Comparison of ENCODE assay signal across 1 cellular context in genomic region chr17:79114455-79115301, GRCh38.
TF ChIP-seq lines count a peak whose summit lies in the region.

No MANE protein-coding gene starts in this region.

TF ChIP-seq in HEK293, 187 proteins besides CTCF, POLR2A, EP300 and RAD21 (continued from another document):
- TF ChIP-seq ZNF768 (tag by site-specific recombination; IDR thresholded peaks at IDR 0.05) (no peak), ZNF555 (tag by site-specific recombination; conservative IDR thresholded peaks at IDR 0.05) (no peak), ZNF138 (tag by site-specific recombination; IDR thresholded peaks at IDR 0.05; ENCODE audit: borderline replicate concordance) (no peak), ZNF658 (tag by site-specific recombination; IDR thresholded peaks at IDR 0.05) (no peak), ZNF530 (tag by site-specific recombination; IDR thresholded peaks at IDR 0.05; ENCODE audit: low read depth) (no peak), ZNF521 (tag by site-specific recombination; IDR thresholded peaks at IDR 0.05) (no peak), ZNF529 (tag by site-specific recombination; IDR thresholded peaks at IDR 0.05; ENCODE audit: insufficient replicate concordance) (no peak), ZBTB17 (tag by site-specific recombination; IDR thresholded peaks at IDR 0.05) (peak; percentile 84), ZNF174 (tag by site-specific recombination; IDR thresholded peaks at IDR 0.05) (no peak), ZNF324 (tag by site-specific recombination; IDR thresholded peaks at IDR 0.05) (no peak), ZNF23 (tag by site-specific recombination; IDR thresholded peaks at IDR 0.05; ENCODE audit: borderline replicate concordance) (no peak), REPIN1 (tag by site-specific recombination; IDR thresholded peaks at IDR 0.05; ENCODE audit: low read depth) (no peak), ZNF610 (tag by site-specific recombination; IDR thresholded peaks at IDR 0.05; ENCODE audit: borderline replicate concordance) (no peak), MEIS1 (CRISPR knock-in tag; IDR thresholded peaks at IDR 0.05; ENCODE audit: borderline replicate concordance) (no peak), ELK4 (IDR thresholded peaks at IDR 0.05; ENCODE audit: borderline replicate concordance, low read depth, low read length) (no peak), ZBTB49 (tag by site-specific recombination; IDR thresholded peaks at IDR 0.05; ENCODE audit: low read depth) (no peak), YY2 (tag by site-specific recombination; IDR thresholded peaks at IDR 0.05) (no peak), ZNF664 (tag by site-specific recombination; IDR thresholded peaks at IDR 0.05) (no peak), IKZF3 (tag by site-specific recombination; IDR thresholded peaks at IDR 0.05) (peak; percentile 56; the same call in 1 of the 2 replicates), ZNF792 (tag by site-specific recombination; IDR thresholded peaks at IDR 0.05) (no peak), ZBTB7A (tag by site-specific recombination; IDR thresholded peaks at IDR 0.05; ENCODE audit: low read depth) (no peak), ZNF621 (tag by site-specific recombination; IDR thresholded peaks at IDR 0.05) (no peak), ZNF558 (tag by site-specific recombination; IDR thresholded peaks at IDR 0.05) (no peak), ZNF701 (tag by site-specific recombination; IDR thresholded peaks at IDR 0.05) (no peak), ZNF16 (tag by site-specific recombination; IDR thresholded peaks at IDR 0.05; ENCODE audit: low read depth) (no peak), ZNF112 (tag by site-specific recombination; IDR thresholded peaks at IDR 0.05) (no peak), OSR2 (tag by site-specific recombination; IDR thresholded peaks at IDR 0.05) (peak; percentile 83), ZEB2 (tag by site-specific recombination; IDR thresholded peaks at IDR 0.05) (peak; percentile 93), FEZF1 (tag by site-specific recombination; IDR thresholded peaks at IDR 0.05) (peak; percentile 59; the same call in 1 of the 2 replicates), ZNF623 (tag by site-specific recombination; IDR thresholded peaks at IDR 0.05) (no peak), ZNF211 (tag by site-specific recombination; IDR thresholded peaks at IDR 0.05; ENCODE audit: low read depth) (no peak), ZNF292 (tag by site-specific recombination; IDR thresholded peaks at IDR 0.05; ENCODE audit: borderline replicate concordance, low read depth) (no peak), ZNF274 (IDR thresholded peaks at IDR 0.05; ENCODE audit: low read length) (no peak), ZNF274 (tag by site-specific recombination; IDR thresholded peaks at IDR 0.05; ENCODE audit: borderline replicate concordance) (no peak), ZNF585B (tag by site-specific recombination; IDR thresholded peaks at IDR 0.05) (no peak), ZNF423 (tag by site-specific recombination; IDR thresholded peaks at IDR 0.05) (peak; percentile 82), WT1 (tag by site-specific recombination; IDR thresholded peaks at IDR 0.05) (peak; percentile 86), ZNF266 (tag by site-specific recombination; IDR thresholded peaks at IDR 0.05; ENCODE audit: low read depth) (no peak), KLF16 (tag by site-specific recombination; IDR thresholded peaks at IDR 0.05) (no peak), ZFP41 (tag by site-specific recombination; IDR thresholded peaks at IDR 0.05; ENCODE audit: borderline replicate concordance) (no peak), SETDB1 (IDR thresholded peaks at IDR 0.05; ENCODE audit: insufficient read length, low read length) (no peak), ZNF133 (tag by site-specific recombination; IDR thresholded peaks at IDR 0.05) (no peak), ZNF639 (tag by site-specific recombination; IDR thresholded peaks at IDR 0.05) (no peak), ZBTB48 (tag by site-specific recombination; IDR thresholded peaks at IDR 0.05) (peak; percentile 41; the same call in 1 of the 2 replicates), ZFHX2 (tag by site-specific recombination; conservative IDR thresholded peaks at IDR 0.05) (peak; percentile 59), ZNF24 (tag by site-specific recombination; IDR thresholded peaks at IDR 0.05) (0 out of 2 replicates have a peak, but pooled peaks have one; percentile 72), ZNF501 (tag by site-specific recombination; IDR thresholded peaks at IDR 0.05) (no peak)
- TF ChIP-seq, protein P1, sequence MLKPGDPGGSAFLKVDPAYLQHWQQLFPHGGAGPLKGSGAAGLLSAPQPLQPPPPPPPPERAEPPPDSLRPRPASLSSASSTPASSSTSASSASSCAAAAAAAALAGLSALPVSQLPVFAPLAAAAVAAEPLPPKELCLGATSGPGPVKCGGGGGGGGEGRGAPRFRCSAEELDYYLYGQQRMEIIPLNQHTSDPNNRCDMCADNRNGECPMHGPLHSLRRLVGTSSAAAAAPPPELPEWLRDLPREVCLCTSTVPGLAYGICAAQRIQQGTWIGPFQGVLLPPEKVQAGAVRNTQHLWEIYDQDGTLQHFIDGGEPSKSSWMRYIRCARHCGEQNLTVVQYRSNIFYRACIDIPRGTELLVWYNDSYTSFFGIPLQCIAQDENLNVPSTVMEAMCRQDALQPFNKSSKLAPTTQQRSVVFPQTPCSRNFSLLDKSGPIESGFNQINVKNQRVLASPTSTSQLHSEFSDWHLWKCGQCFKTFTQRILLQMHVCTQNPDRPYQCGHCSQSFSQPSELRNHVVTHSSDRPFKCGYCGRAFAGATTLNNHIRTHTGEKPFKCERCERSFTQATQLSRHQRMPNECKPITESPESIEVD (tag by site-specific recombination; IDR thresholded peaks at IDR 0.05): no peak
- TF ChIP-seq, protein P2, sequence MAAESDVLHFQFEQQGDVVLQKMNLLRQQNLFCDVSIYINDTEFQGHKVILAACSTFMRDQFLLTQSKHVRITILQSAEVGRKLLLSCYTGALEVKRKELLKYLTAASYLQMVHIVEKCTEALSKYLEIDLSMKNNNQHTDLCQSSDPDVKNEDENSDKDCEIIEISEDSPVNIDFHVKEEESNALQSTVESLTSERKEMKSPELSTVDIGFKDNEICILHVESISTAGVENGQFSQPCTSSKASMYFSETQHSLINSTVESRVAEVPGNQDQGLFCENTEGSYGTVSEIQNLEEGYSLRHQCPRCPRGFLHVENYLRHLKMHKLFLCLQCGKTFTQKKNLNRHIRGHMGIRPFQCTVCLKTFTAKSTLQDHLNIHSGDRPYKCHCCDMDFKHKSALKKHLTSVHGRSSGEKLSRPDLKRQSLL (tag by site-specific recombination; IDR thresholded peaks at IDR 0.05): no peak
- TF ChIP-seq, protein P3, sequence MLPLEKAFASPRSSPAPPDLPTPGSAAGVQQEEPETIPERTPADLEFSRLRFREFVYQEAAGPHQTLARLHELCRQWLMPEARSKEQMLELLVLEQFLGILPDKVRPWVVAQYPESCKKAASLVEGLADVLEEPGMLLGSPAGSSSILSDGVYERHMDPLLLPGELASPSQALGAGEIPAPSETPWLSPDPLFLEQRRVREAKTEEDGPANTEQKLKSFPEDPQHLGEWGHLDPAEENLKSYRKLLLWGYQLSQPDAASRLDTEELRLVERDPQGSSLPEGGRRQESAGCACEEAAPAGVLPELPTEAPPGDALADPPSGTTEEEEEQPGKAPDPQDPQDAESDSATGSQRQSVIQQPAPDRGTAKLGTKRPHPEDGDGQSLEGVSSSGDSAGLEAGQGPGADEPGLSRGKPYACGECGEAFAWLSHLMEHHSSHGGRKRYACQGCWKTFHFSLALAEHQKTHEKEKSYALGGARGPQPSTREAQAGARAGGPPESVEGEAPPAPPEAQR (tag by site-specific recombination; IDR thresholded peaks at IDR 0.05): no peak
- TF ChIP-seq, protein P4, sequence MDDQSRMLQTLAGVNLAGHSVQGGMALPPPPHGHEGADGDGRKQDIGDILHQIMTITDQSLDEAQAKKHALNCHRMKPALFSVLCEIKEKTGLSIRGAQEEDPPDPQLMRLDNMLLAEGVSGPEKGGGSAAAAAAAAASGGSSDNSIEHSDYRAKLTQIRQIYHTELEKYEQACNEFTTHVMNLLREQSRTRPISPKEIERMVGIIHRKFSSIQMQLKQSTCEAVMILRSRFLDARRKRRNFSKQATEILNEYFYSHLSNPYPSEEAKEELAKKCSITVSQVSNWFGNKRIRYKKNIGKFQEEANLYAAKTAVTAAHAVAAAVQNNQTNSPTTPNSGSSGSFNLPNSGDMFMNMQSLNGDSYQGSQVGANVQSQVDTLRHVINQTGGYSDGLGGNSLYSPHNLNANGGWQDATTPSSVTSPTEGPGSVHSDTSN (CRISPR knock-in tag; IDR thresholded peaks at IDR 0.05): 0 out of 2 replicates have a peak, but pooled peaks have one; percentile 52
- TF ChIP-seq, protein P5, sequence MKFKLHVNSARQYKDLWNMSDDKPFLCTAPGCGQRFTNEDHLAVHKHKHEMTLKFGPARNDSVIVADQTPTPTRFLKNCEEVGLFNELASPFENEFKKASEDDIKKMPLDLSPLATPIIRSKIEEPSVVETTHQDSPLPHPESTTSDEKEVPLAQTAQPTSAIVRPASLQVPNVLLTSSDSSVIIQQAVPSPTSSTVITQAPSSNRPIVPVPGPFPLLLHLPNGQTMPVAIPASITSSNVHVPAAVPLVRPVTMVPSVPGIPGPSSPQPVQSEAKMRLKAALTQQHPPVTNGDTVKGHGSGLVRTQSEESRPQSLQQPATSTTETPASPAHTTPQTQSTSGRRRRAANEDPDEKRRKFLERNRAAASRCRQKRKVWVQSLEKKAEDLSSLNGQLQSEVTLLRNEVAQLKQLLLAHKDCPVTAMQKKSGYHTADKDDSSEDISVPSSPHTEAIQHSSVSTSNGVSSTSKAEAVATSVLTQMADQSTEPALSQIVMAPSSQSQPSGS (tag by site-specific recombination; IDR thresholded peaks at IDR 0.05; ENCODE audit: low read depth): no peak
